In genomic region chr1:97396463-97396862, GRCh38 we compare ENCODE assay signal across 18 cellular contexts.
A peak's percentile ranks its signal among the peaks of the same experiment; 100 is the strongest.
DNase-seq lines count a peak whose midpoint lies in the region; ATAC-seq, FAIRE-seq and TF ChIP-seq lines count a peak whose summit lies in the region.
"Had no signal": no experiment of that assay in that cellular context is flagged by ENCODE, and none has a peak within 500 bp of the region (broad histone marks: within the 10 kb centered on the region; RNA-seq: fewer than 3 reads in every experiment).

No MANE protein-coding gene starts in this region.

- no peak overlapping the region for H3K4me2 ChIP-seq in astrocyte (ENCODE audit: low read length)
- H3K4me2 ChIP-seq: KMS-11 had no signal

- no peaks in the 10 kb centered on the region for H3K36me3 ChIP-seq in astrocyte (ENCODE audit: insufficient read depth, low read length)
- H3K36me3 ChIP-seq in vagina = no peaks in the 10 kb centered on the region
- H3K36me3 ChIP-seq: MG63 had no signal

- no peaks in the 10 kb centered on the region for H3K79me2 ChIP-seq in astrocyte (ENCODE audit: insufficient read depth, low read length)

- H3K27me3 ChIP-seq in astrocyte (ENCODE audit: insufficient read depth, low read length) = no peaks in the 10 kb centered on the region
- H3K27me3 ChIP-seq in vagina = no peaks in the 10 kb centered on the region
- H3K27me3 ChIP-seq: MG63 had no signal

- H3K27me3 Mint-ChIP-seq in HFFc6 (ENCODE audit: insufficient read depth) (no peaks in the 10 kb centered on the region; the same call in 1 of the 2 replicates), astrocyte (ENCODE audit: low read depth, unreplicated experiment) (no peaks in the 10 kb centered on the region)

- H3K9me3 ChIP-seq in astrocyte (ENCODE audit: insufficient read depth, low read depth, low read length) (no peaks in the 10 kb centered on the region), vagina (no peaks in the 10 kb centered on the region)
- H3K9me3 ChIP-seq: MG63 had no signal

- H4K20me1 ChIP-seq in astrocyte (ENCODE audit: insufficient read depth, low read length) = no peaks in the 10 kb centered on the region

- H3K4me3 ChIP-seq in AG10803 (ENCODE audit: low read length) (no peak overlapping the region), astrocyte (ENCODE audit: insufficient read depth, low read depth, low read length) (no peak overlapping the region), vagina (no peak overlapping the region)
- H3K4me3 ChIP-seq: MG63 had no signal

- H3K27ac ChIP-seq in astrocyte (ENCODE audit: low read depth, low read length) (no peak overlapping the region), vagina (no peak overlapping the region)
- H3K27ac ChIP-seq: KMS-11 had no signal

- H3K27ac Mint-ChIP-seq in HFFc6 (peak overlapping the region; percentile 51), astrocyte (ENCODE audit: unreplicated experiment) (no peak overlapping the region)

- H3K36me3 Mint-ChIP-seq in HFFc6 (ENCODE audit: low read depth) (peaks cover 35% of the 10 kb centered on the region), astrocyte (ENCODE audit: low read depth, unreplicated experiment) (no peaks in the 10 kb centered on the region)

- H3K4me1 Mint-ChIP-seq in HFFc6 (ENCODE audit: low read depth) = peaks cover 29% of the 10 kb centered on the region
- H3K4me1 Mint-ChIP-seq in astrocyte (ENCODE audit: low read depth, unreplicated experiment) = peaks cover 11% of the 10 kb centered on the region

- no peak for TF ChIP-seq POLR2A in vagina (IDR thresholded peaks at IDR 0.05)

- H3K4me3 Mint-ChIP-seq in HFFc6 (no peak overlapping the region), astrocyte (ENCODE audit: unreplicated experiment) (no peak overlapping the region)

- H3K9ac ChIP-seq in astrocyte (ENCODE audit: low read length) = no peak overlapping the region
- H3K9ac ChIP-seq: KMS-11 had no signal

- intact Hi-C loops in vagina (cut with DNase I) = no loop called here

- H3K4me1 ChIP-seq in astrocyte (ENCODE audit: insufficient read depth, low read length) (no peaks in the 10 kb centered on the region), vagina (no peaks in the 10 kb centered on the region)

- H2AFZ ChIP-seq in astrocyte (ENCODE audit: low read depth, low read length) = no peak overlapping the region

- FAIRE-seq in astrocyte (lab: Jason Lieb, UNC) = peak; percentile 43
- no peak for FAIRE-seq in urothelium cell line (lab: Jason Lieb, UNC)
- FAIRE-seq: HepG2 had no signal

- no peak for ATAC-seq in GM18909 (IDR thresholded peaks at IDR 0.05; ENCODE audit: poor library complexity, unreplicated experiment)
- ATAC-seq: HepG2 had no signal

- TF ChIP-seq CTCF in AG10803 (conservative IDR thresholded peaks at IDR 0.05; ENCODE audit: low read length) (no peak), HFFc6 (IDR thresholded peaks at IDR 0.05) (no peak), astrocyte (IDR thresholded peaks at IDR 0.05; ENCODE audit: insufficient read depth, low read depth, low read length) (no peak), vagina (IDR thresholded peaks at IDR 0.05) (no peak)

- H3K9me3 Mint-ChIP-seq in HFFc6 = no peaks in the 10 kb centered on the region
- H3K9me3 Mint-ChIP-seq in astrocyte (ENCODE audit: unreplicated experiment) = peaks cover 2% of the 10 kb centered on the region

- DNase-seq in AG10803 (ENCODE audit: low read depth) (peak; percentile 26), HFFc6 (peak; percentile 64), astrocyte (ENCODE audit: low read depth) (peak; percentile 44), iris pigment epithelial cell (ENCODE audit: low read depth) (peak; percentile 65), urothelium cell line (ENCODE audit: low spot score) (no peak), vagina (ENCODE audit: extremely low spot score in 2 of 2) (no peak), NCI-H2227 (lab: John Stamatoyannopoulos, UW; ENCODE audit: unreplicated experiment) (no peak)
- DNase-seq: 8988T, C1 segment of cervical spinal cord, MG63, NCI-H1092, NCI-H146, NCI-H2081, NCI-H510A, NCI-H82 had no signal

Comparison
In these comparisons a context has a peak if more than half of its experiments do, and no peak if none do; other contexts are left out.
1. DNase-seq: peak in AG10803 (single experiment), HFFc6 (single experiment), astrocyte (single experiment) and iris pigment epithelial cell (single experiment); none in urothelium cell line (single experiment), vagina (0 of 2) and NCI-H2227 (single experiment).